ENCODE assay signal across 1 cellular context in the genomic region with DNA sequence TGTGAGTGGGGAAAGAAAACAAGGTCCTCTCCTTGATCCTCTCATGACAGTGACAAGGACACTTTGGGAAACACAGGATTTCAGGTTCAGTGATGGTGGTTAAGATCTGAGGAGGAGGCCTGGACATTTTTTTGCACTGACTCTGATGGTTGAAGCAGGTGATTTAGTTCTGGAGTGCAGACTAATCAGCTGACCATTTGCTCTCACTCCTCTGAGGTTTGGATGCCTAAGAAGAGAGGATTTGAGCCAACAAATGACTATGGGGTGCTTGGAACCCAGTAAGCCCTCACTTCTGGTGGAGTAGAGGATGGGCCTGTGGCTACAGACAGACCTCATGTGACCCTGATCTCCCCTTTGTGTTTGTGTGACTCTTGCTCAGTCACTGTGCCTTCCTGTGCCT.
TF ChIP-seq lines count a peak whose summit lies in the region.

No MANE protein-coding gene starts in this region.

TF ChIP-seq in IMR-90, 13 proteins besides CTCF, POLR2A, EP300 and RAD21:
- TF ChIP-seq, protein P1, sequence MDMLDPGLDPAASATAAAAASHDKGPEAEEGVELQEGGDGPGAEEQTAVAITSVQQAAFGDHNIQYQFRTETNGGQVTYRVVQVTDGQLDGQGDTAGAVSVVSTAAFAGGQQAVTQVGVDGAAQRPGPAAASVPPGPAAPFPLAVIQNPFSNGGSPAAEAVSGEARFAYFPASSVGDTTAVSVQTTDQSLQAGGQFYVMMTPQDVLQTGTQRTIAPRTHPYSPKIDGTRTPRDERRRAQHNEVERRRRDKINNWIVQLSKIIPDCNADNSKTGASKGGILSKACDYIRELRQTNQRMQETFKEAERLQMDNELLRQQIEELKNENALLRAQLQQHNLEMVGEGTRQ (IDR thresholded peaks at IDR 0.05; ENCODE audit: low read depth, low read length): peak; percentile 46; the same call in 1 of the 2 replicates
